8 cellular contexts compared by ENCODE assay signal in the genomic region with DNA sequence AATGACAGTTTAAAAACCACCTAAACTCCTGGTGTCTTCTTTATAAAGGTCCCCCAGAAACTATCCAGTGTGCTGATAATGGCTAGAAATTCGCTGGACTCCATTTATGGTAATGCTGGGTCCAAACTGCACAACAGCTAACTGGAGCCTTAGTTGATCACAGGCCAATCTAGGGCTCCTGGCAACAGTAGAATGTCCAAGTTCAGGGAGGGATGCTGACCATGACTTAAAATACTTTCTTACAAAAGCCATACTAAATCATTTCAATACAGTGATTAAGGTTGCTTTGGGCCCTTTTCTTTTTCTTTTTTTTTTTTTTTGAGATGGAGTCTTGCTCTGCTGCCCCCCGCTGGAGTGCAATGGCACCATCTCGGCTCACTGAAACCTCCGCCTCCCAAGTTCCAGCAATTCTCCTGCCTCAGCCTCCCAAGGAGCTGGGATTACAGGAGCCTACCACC. TPM values are rescaled to one million over a fixed set of nuclear protein-coding genes. Genes with fewer than 3 reads are reported as not detected.
DNase-seq lines count a peak whose midpoint lies in the region; ATAC-seq and TF ChIP-seq lines count a peak whose summit lies in the region.

No MANE protein-coding gene starts in this region.

- no peak overlapping the region for H2AFZ ChIP-seq in DND-41 (ENCODE audit: low read depth, low read length)
- H2AFZ ChIP-seq in IMR-90 (replicated peaks; ENCODE audit: low read length, poor library complexity): no peak overlapping the region

- CTCF ChIA-PET in IMR-90 (lab: Yijun Ruan, JAX): interaction anchor here (0.5 to 1.0 kb wide), 2 partner anchors 9 to 204 kb away, joined by 3 to 4 read pairs; no protein-coding TSS in a partner anchor

- no peak overlapping the region for H3K23ac ChIP-seq in IMR-90 (ENCODE audit: low read depth, low read length)

- H4K5ac ChIP-seq in IMR-90 (ENCODE audit: low read depth, low read length): no peak overlapping the region

- intact Hi-C loops in IMR-90 (cut with micrococcal nuclease): loop anchor here (5.0 kb wide), 1 partner anchor 65 kb away; no protein-coding TSS in a partner anchor

- H3K79me1 ChIP-seq in IMR-90 (ENCODE audit: low read depth in 1 of 2, low read length in 2 of 2): no peaks in the 10 kb centered on the region

- H4K8ac ChIP-seq in IMR-90 (ENCODE audit: low read depth in 2 of 2, low read length in 2 of 2): no peak overlapping the region

- H2BK15ac ChIP-seq in IMR-90 (ENCODE audit: low read depth, low read length): no peak overlapping the region; the same call in 2 of the 3 replicates

- H3K4me1 ChIP-seq in DND-41 (ENCODE audit: insufficient read depth, low read length): peaks cover 40% of the 10 kb centered on the region
- H3K4me1 ChIP-seq in IMR-90 (ENCODE audit: control insufficient read depth, insufficient read depth, low read length): 0 out of 2 replicates have a peak, but pooled peaks cover 2% of the 10 kb centered on the region
- peaks cover 34% of the 10 kb centered on the region in 2 experiments for H3K4me1 ChIP-seq in neutrophil (ENCODE audit: control insufficient read depth in 1 of 2, insufficient read depth in 1 of 2, low read depth in 1 of 2, low read length in 1 of 2)
- H3K4me1 ChIP-seq in suprapubic skin: peaks cover 11% of the 10 kb centered on the region

- no peaks in the 10 kb centered on the region for H3K36me3 ChIP-seq in DND-41 (ENCODE audit: insufficient read depth, low read length)
- H3K36me3 ChIP-seq in IMR-90 (ENCODE audit: control insufficient read depth, insufficient read depth, low read length): peaks cover 2% of the 10 kb centered on the region; the same call in 1 of the 2 replicates
- H3K36me3 ChIP-seq in neutrophil: no peaks in the 10 kb centered on the region
- H3K36me3 ChIP-seq in suprapubic skin: no peaks in the 10 kb centered on the region

- H3K4me2 ChIP-seq in DND-41 (ENCODE audit: insufficient read depth, low read length): no peak overlapping the region
- no peak overlapping the region for H3K4me2 ChIP-seq in IMR-90 (ENCODE audit: low read depth, low read length)

- H3K27ac ChIP-seq in DND-41 (ENCODE audit: low read length): peak overlapping the region; percentile 70
- H3K27ac ChIP-seq in IMR-90 (ENCODE audit: insufficient read depth, low read length): no peak overlapping the region
- H3K27ac ChIP-seq in neutrophil: peak overlapping the region; percentile 41
- no peak overlapping the region for H3K27ac ChIP-seq in suprapubic skin

- POLR2A ChIA-PET in IMR-90 (lab: Charles Lee; ENCODE audit: unreplicated experiment): interaction anchor here (0.7 kb wide), 1 partner anchor 328 kb away, joined by 17 read pairs; no protein-coding TSS in a partner anchor

- TF ChIP-seq CTCF in DND-41 (IDR thresholded peaks at IDR 0.05; ENCODE audit: borderline replicate concordance, extremely low read depth, low read length, poor library complexity, severe bottlenecking) (peak; percentile 70), IMR-90 (conservative IDR thresholded peaks at IDR 0.05; ENCODE audit: low read depth, low read length) (peak; percentile 40), cardiac fibroblast (IDR thresholded peaks at IDR 0.05; ENCODE audit: low read depth, low read length) (peak; percentile 60), neutrophil (IDR thresholded peaks at IDR 0.05) (peak; percentile 50), suprapubic skin (IDR thresholded peaks at IDR 0.05) (no peak)

- no peaks in the 10 kb centered on the region; the same call in 1 of the 2 replicates for H3K79me2 ChIP-seq in DND-41 (ENCODE audit: insufficient read depth, low read length)

- in situ Hi-C loops in IMR-90 (cut with MboI; ENCODE audit: low sequenced_read_pairs): no loop called here

- no peaks in the 10 kb centered on the region for H3K27me3 ChIP-seq in DND-41 (ENCODE audit: insufficient read depth, low read length, poor library complexity)
- no peaks in the 10 kb centered on the region for H3K27me3 ChIP-seq in IMR-90 (ENCODE audit: control insufficient read depth, insufficient read depth, low read length)
- H3K27me3 ChIP-seq in neutrophil: no peaks in the 10 kb centered on the region
- no peaks in the 10 kb centered on the region for H3K27me3 ChIP-seq in suprapubic skin

- dilution Hi-C loops in IMR-90 (cut with HindIII; ENCODE audit: low sequenced_read_pairs, unreplicated experiment): no loop called here

- no CpG with 5 or more reads among the region's 4 CpGs for WGBS in IMR-90 (ENCODE audit: extremely low coverage in 2 of 2, insufficient read length in 1 of 2), 2 experiments
- 89% methylated on average over 4 of the region's 4 CpGs for WGBS in suprapubic skin

- H3K4me3 ChIP-seq in DND-41 (ENCODE audit: low read depth in 1 of 2, low read length in 2 of 2): no peak overlapping the region
- no peak overlapping the region for H3K4me3 ChIP-seq in IMR-90 (ENCODE audit: insufficient read depth, low read depth, low read length)
- no peak overlapping the region for H3K4me3 ChIP-seq in cardiac fibroblast (replicated peaks in 1 of 2; ENCODE audit: low read depth in 2 of 2, low read length in 2 of 2)
- no peak overlapping the region for H3K4me3 ChIP-seq in neutrophil (ENCODE audit: low read depth in 1 of 2, low read length in 1 of 2)
- no peak overlapping the region for H3K4me3 ChIP-seq in suprapubic skin

- no peak overlapping the region for H3K14ac ChIP-seq in IMR-90 (replicated peaks; ENCODE audit: low read depth, low read length)

- H2AK5ac ChIP-seq in IMR-90 (ENCODE audit: low read depth, low read length): no peak overlapping the region

- H3K9ac ChIP-seq in DND-41 (ENCODE audit: low read depth, low read length) (no peak overlapping the region), IMR-90 (ENCODE audit: low read depth, low read length) (no peak overlapping the region)

- no peak overlapping the region for H2BK120ac ChIP-seq in IMR-90 (ENCODE audit: low read depth, low read length)

- H2AK9ac ChIP-seq in IMR-90 (replicated peaks; ENCODE audit: low read depth, low read length, poor library complexity): no peak overlapping the region

- H3K9me3 ChIP-seq in DND-41 (ENCODE audit: insufficient read depth, low read length, severe bottlenecking) (no peaks in the 10 kb centered on the region), IMR-90 (ENCODE audit: control insufficient read depth, insufficient read depth, low read length) (no peaks in the 10 kb centered on the region), neutrophil (no peaks in the 10 kb centered on the region), suprapubic skin (no peaks in the 10 kb centered on the region)

- TF ChIP-seq POLR2A in IMR-90 (IDR thresholded peaks at IDR 0.05; ENCODE audit: low read depth, low read length) (no peak), suprapubic skin (IDR thresholded peaks at IDR 0.05) (no peak)

- TF ChIP-seq RAD21 in IMR-90 (IDR thresholded peaks at IDR 0.05; ENCODE audit: low read length): no peak

- BruUV-seq in IMR-90 (replicated peaks; lab: Mats Ljungman, UMichigan): no TSS peak

- no peak overlapping the region for H3K56ac ChIP-seq in IMR-90 (ENCODE audit: extremely low read depth, insufficient read depth, low read length)

- DNase-seq in DND-41 (peak; percentile 46), IMR-90 (no peak), cardiac fibroblast (ENCODE audit: low read depth in 2 of 2) (peak; percentile 38 to 40), suprapubic skin (ENCODE audit: low spot score in 2 of 2) (no peak), NCI-H524 (lab: John Stamatoyannopoulos, UW) (no peak)

- ATAC-seq in DND-41 (ENCODE audit: insufficient read depth, low read depth): no peak
- ATAC-seq in IMR-90 (ENCODE audit: low read depth): peak; percentile 37; the same call in 1 of the 2 replicates
- no peak for ATAC-seq in HG02870 (IDR thresholded peaks at IDR 0.05; ENCODE audit: unreplicated experiment)
- ATAC-seq in GM21528 (IDR thresholded peaks at IDR 0.05; ENCODE audit: low FRiP score, unreplicated experiment): no peak

- no peak for TF ChIP-seq EP300 in suprapubic skin (IDR thresholded peaks at IDR 0.05)

- no peaks in the 10 kb centered on the region for H3K9me1 ChIP-seq in IMR-90 (ENCODE audit: insufficient read depth, low read length)

- no peak overlapping the region for H3K4ac ChIP-seq in IMR-90 (ENCODE audit: low read depth, low read length)

- H3K18ac ChIP-seq in IMR-90 (ENCODE audit: low read depth, low read length): no peak overlapping the region

- no peak overlapping the region for H2BK5ac ChIP-seq in IMR-90 (ENCODE audit: low read depth, low read length, poor library complexity, severe bottlenecking)

- H4K20me1 ChIP-seq in DND-41 (ENCODE audit: insufficient read depth, low read length): no peaks in the 10 kb centered on the region
- H4K20me1 ChIP-seq in IMR-90 (ENCODE audit: insufficient read depth, low read length): no peaks in the 10 kb centered on the region

- H4K91ac ChIP-seq in IMR-90 (ENCODE audit: insufficient read depth, low read depth, low read length): no peak overlapping the region

- H2BK20ac ChIP-seq in IMR-90 (ENCODE audit: low read depth, low read length): no peak overlapping the region

TF ChIP-seq in IMR-90, 13 proteins besides CTCF, POLR2A, EP300 and RAD21:
- TF ChIP-seq ELK1 (IDR thresholded peaks at IDR 0.05; ENCODE audit: borderline replicate concordance, low read depth, low read length): no peak
- TF ChIP-seq SMC3 (IDR thresholded peaks at IDR 0.05; ENCODE audit: low read depth, low read length): peak; percentile 41

RNA-seq across cellular contexts. Expression of gene GAB2, which starts 14.5 kb away (rescaled TPM):
- total RNA-seq in IMR-90 (2012; rRNA removed) (5.6 and 5.9 TPM in 2 replicates), suprapubic skin (10 to 100 TPM; 13.4 to 28.4 (median 19.8) TPM)
- polyA plus RNA-seq in IMR-90 (2012; rRNA removed): 3.2 and 3.3 TPM in 2 replicates
- 2.8 and 3.4 TPM in 2 replicates for polyA plus RNA-seq in IMR-90 (2012; cell fraction: cytosol; rRNA removed)
- 4.3 and 7.5 TPM in 2 replicates for polyA plus RNA-seq in IMR-90 (2012; cell fraction: nucleus; rRNA removed; ENCODE audit: low replicate concordance)

Comparison
In these comparisons a context has a peak if more than half of its experiments do, and no peak if none do; other contexts are left out.
1. DNase-seq: peak in DND-41 (single experiment) and cardiac fibroblast (2 of 2); none in IMR-90 (single experiment), suprapubic skin (0 of 2) and NCI-H524 (0 of 2).
2. H3K27ac ChIP-seq: peak in DND-41 (single experiment) and neutrophil (single experiment); none in IMR-90 (single experiment) and suprapubic skin (single experiment).
3. CTCF ChIP-seq: peak in DND-41 (single experiment), IMR-90 (single experiment), cardiac fibroblast (single experiment) and neutrophil (single experiment); none in suprapubic skin (0 of 2).